In the genomic region with DNA sequence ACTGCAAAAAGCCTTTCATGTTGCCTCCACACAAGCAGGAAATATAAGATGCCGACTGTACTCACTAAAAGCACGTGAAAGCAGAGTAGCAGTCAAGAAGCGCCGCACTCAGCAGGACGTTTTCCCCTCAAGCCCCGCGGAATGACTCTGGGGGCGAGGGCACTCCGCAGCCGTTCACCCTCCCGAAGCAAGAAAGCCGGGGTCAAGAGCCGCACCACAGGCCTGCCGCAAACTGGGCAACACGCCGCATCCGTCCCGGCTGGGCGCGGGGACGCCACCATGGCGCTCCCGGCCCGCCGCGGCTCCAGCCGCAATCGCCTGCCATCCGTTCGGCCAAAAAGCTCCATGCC, we compare ENCODE assay signal across 8 cellular contexts. TPM values are rescaled to one million over a fixed set of nuclear protein-coding genes. Genes with fewer than 3 reads are reported as not detected.
DNase-seq lines count a peak whose midpoint lies in the region; ATAC-seq and TF ChIP-seq lines count a peak whose summit lies in the region.

No MANE protein-coding gene starts in this region.

- POLR2A ChIA-PET in CD4-positive, alpha-beta memory T cell (lab: Charles Lee; ENCODE audit: partially characterized antibody), result interaction anchor here (0.8 to 2.9 kb wide), 27 partner anchors 9 to 1304 kb away, joined by 3 to 49 read pairs (median 5); a partner anchor contains a TSS
- POLR2A ChIA-PET in WTC11 (lab: Charles Lee), result interaction anchor here (0.6 to 1.0 kb wide), 4 partner anchors 19 to 73 kb away, joined by 3 to 8 read pairs (median 4); a partner anchor contains a TSS

- H3K36me3 Mint-ChIP-seq in CD4-positive, alpha-beta memory T cell, result peaks cover 42 to 51% of the 10 kb centered on the region in 2 donors
- H3K36me3 Mint-ChIP-seq in WTC11, result peaks cover 52% of the 10 kb centered on the region

- peak overlapping the region; percentile 97 to 99 (median 98) for H3K4me3 Mint-ChIP-seq in CD4-positive, alpha-beta memory T cell
- H3K4me3 Mint-ChIP-seq in WTC11, result peak overlapping the region; percentile 99

- peak overlapping the region; percentile 8 for H2AK5ac ChIP-seq in neuronal stem cell (ENCODE audit: low read depth, low read length)

- no peak for TF ChIP-seq CTCF in WTC11 (IDR thresholded peaks at IDR 0.05)

- no peaks in the 10 kb centered on the region for H3K9me3 ChIP-seq in CD4-positive, alpha-beta memory T cell (ENCODE audit: control insufficient read depth in 1 of 2, low read length in 2 of 2)
- H3K9me3 ChIP-seq in neuronal stem cell (replicated peaks in 1 of 2; ENCODE audit: control insufficient read depth in 2 of 2, insufficient read depth in 1 of 2, low read depth in 1 of 2, low read length in 2 of 2), result no peaks in the 10 kb centered on the region

- intact Hi-C loops in CD4-positive, alpha-beta memory T cell (cut with micrococcal nuclease), result loop anchor here (1.0 to 10.0 kb wide), 8 partner anchors 29 to 1243 kb away; a partner anchor contains a TSS

- no peaks in the 10 kb centered on the region for H3K27me3 Mint-ChIP-seq in CD4-positive, alpha-beta memory T cell
- no peaks in the 10 kb centered on the region for H3K27me3 Mint-ChIP-seq in WTC11 (ENCODE audit: low read depth)

- H3K4me3 ChIP-seq in CD4-positive, alpha-beta memory T cell (ENCODE audit: low read length in 2 of 2), result peak overlapping the region; percentile 64 to 71
- H3K4me3 ChIP-seq in neuronal stem cell (ENCODE audit: low read length in 2 of 2), result peak overlapping the region; percentile 89 to 91

- peak overlapping the region; percentile 82 for H2AFZ ChIP-seq in neuronal stem cell (ENCODE audit: low read length)

- peak overlapping the region; percentile 25 for H3K14ac ChIP-seq in neuronal stem cell (ENCODE audit: low read length)

- no CpG with 5 or more reads among the region's 30 CpGs for WGBS in neuronal stem cell (ENCODE audit: extremely low coverage in 2 of 2, insufficient read length in 2 of 2, insufficient replicate concordance in 1 of 2), 2 donors

- no peak overlapping the region for H4K91ac ChIP-seq in neuronal stem cell (ENCODE audit: low read depth, low read length, poor library complexity)

- peaks cover 36% of the 10 kb centered on the region for H3K4me1 ChIP-seq in CD4-positive, alpha-beta memory T cell (ENCODE audit: insufficient read depth, low read length)
- peaks cover 2 to 14% of the 10 kb centered on the region in 2 donors for H3K4me1 ChIP-seq in neuronal stem cell (ENCODE audit: control insufficient read depth in 2 of 2, insufficient read depth in 1 of 2, low read depth in 1 of 2, low read length in 2 of 2)

- no peak overlapping the region for H3K4ac ChIP-seq in neuronal stem cell (ENCODE audit: low read length)

- H3K23ac ChIP-seq in neuronal stem cell (ENCODE audit: low read depth, low read length, poor library complexity), result peak overlapping the region; percentile 98

- H3K18ac ChIP-seq in neuronal stem cell (ENCODE audit: low read length), result peak overlapping the region; percentile 90

- H3K9me3 Mint-ChIP-seq in CD4-positive, alpha-beta memory T cell, result peaks cover 0 to 5% (median 0%) of the 10 kb centered on the region in 8 donors
- H3K9me3 Mint-ChIP-seq in WTC11, result no peaks in the 10 kb centered on the region

- H3K27ac Mint-ChIP-seq in CD4-positive, alpha-beta memory T cell, result peak overlapping the region; percentile 96 to 100 (median 99)
- H3K27ac Mint-ChIP-seq in WTC11, result peak overlapping the region; percentile 100

- H3K4me2 ChIP-seq in neuronal stem cell (ENCODE audit: insufficient read depth, low read length, poor library complexity, severe bottlenecking), result peak overlapping the region; percentile 52

- DNase-seq in CD4-positive, alpha-beta memory T cell, result peak in 1 of 5 donors; percentile 63
- DNase-seq in WTC11 (ENCODE audit: low spot score), result peak; percentile 21
- DNase-seq in fibroblast of peridontal ligament (ENCODE audit: extremely low read depth), result peak; percentile 39
- no peak for DNase-seq in neuronal stem cell (ENCODE audit: low spot score)
- no peak for DNase-seq in middle frontal gyrus (ENCODE audit: extremely low spot score, low spot score)
- no peak for DNase-seq in NCI-H226

- CTCF ChIA-PET in CD4-positive, alpha-beta memory T cell (lab: Charles Lee; ENCODE audit: partially characterized antibody), result no interaction called here
- CTCF ChIA-PET in WTC11 (lab: Charles Lee), result interaction anchor here (0.6 to 1.0 kb wide), 2 partner anchors 85 to 292 kb away, joined by 3 to 5 read pairs; no protein-coding TSS in a partner anchor

- ATAC-seq in GM19452 (IDR thresholded peaks at IDR 0.05; ENCODE audit: unreplicated experiment) (peak; percentile 40), HG03442 (IDR thresholded peaks at IDR 0.05; ENCODE audit: unreplicated experiment) (peak; percentile 19), WTC11 (peak; percentile 3)

- no peak overlapping the region for H4K8ac ChIP-seq in neuronal stem cell (ENCODE audit: low read depth, low read length)

- H2BK120ac ChIP-seq in neuronal stem cell (ENCODE audit: low read depth, low read length), result no peak overlapping the region

- H2BK5ac ChIP-seq in neuronal stem cell (ENCODE audit: low read length), result peak overlapping the region; percentile 56

- peaks cover 4% of the 10 kb centered on the region for H3K79me1 ChIP-seq in neuronal stem cell (ENCODE audit: low read depth, low read length)

- H2BK15ac ChIP-seq in neuronal stem cell (ENCODE audit: low read length), result no peak overlapping the region

- H3K4me1 Mint-ChIP-seq in CD4-positive, alpha-beta memory T cell, result peaks cover 36 to 44% (median 40%) of the 10 kb centered on the region in 4 donors
- peaks cover 33% of the 10 kb centered on the region for H3K4me1 Mint-ChIP-seq in WTC11

- H3K27me3 ChIP-seq in CD4-positive, alpha-beta memory T cell (ENCODE audit: insufficient read depth, low read length), result no peaks in the 10 kb centered on the region
- no peaks in the 10 kb centered on the region for H3K27me3 ChIP-seq in neuronal stem cell (ENCODE audit: control insufficient read depth in 3 of 3, insufficient read depth in 3 of 3, low read depth in 1 of 3, low read length in 3 of 3)

- peak overlapping the region; percentile 83 for H3K27ac ChIP-seq in CD4-positive, alpha-beta memory T cell (ENCODE audit: low read depth, low read length)
- peak overlapping the region; percentile 73 for H3K27ac ChIP-seq in neuronal stem cell (replicated peaks; ENCODE audit: low read length)

- H3K9ac ChIP-seq in neuronal stem cell (ENCODE audit: low read depth, low read length, poor library complexity), result peak overlapping the region; percentile 89

- H2BK12ac ChIP-seq in neuronal stem cell (ENCODE audit: low read length), result no peak overlapping the region

- peaks cover 40% of the 10 kb centered on the region for H3K36me3 ChIP-seq in CD4-positive, alpha-beta memory T cell (ENCODE audit: insufficient read depth, low read length)
- peaks cover 21 to 50% of the 10 kb centered on the region in 2 donors for H3K36me3 ChIP-seq in neuronal stem cell (replicated peaks in 1 of 2; ENCODE audit: control insufficient read depth in 2 of 2, insufficient read depth in 2 of 2, low read length in 2 of 2)

TF ChIP-seq in WTC11, 78 proteins besides CTCF, POLR2A, EP300 and RAD21 (continues in another document):
- TF ChIP-seq JAZF1 (CRISPR knock-in tag; IDR thresholded peaks at IDR 0.05) (no peak), IRF2 (CRISPR knock-in tag; IDR thresholded peaks at IDR 0.05; ENCODE audit: borderline replicate concordance, low read depth) (no peak), ZNF263 (CRISPR knock-in tag; IDR thresholded peaks at IDR 0.05; ENCODE audit: low read depth) (no peak), GTF2I (CRISPR knock-in tag; conservative IDR thresholded peaks at IDR 0.05) (no peak), ZNF396 (CRISPR knock-in tag; IDR thresholded peaks at IDR 0.05; ENCODE audit: borderline replicate concordance) (no peak), CREB1 (CRISPR knock-in tag; IDR thresholded peaks at IDR 0.05) (0 out of 2 replicates have a peak, but pooled peaks have one; percentile 26)
- TF ChIP-seq, protein P1, sequence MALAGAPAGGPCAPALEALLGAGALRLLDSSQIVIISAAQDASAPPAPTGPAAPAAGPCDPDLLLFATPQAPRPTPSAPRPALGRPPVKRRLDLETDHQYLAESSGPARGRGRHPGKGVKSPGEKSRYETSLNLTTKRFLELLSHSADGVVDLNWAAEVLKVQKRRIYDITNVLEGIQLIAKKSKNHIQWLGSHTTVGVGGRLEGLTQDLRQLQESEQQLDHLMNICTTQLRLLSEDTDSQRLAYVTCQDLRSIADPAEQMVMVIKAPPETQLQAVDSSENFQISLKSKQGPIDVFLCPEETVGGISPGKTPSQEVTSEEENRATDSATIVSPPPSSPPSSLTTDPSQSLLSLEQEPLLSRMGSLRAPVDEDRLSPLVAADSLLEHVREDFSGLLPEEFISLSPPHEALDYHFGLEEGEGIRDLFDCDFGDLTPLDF (CRISPR knock-in tag; IDR thresholded peaks at IDR 0.05), result 0 out of 2 replicates have a peak, but pooled peaks have one; percentile 7
- TF ChIP-seq, protein P2, sequence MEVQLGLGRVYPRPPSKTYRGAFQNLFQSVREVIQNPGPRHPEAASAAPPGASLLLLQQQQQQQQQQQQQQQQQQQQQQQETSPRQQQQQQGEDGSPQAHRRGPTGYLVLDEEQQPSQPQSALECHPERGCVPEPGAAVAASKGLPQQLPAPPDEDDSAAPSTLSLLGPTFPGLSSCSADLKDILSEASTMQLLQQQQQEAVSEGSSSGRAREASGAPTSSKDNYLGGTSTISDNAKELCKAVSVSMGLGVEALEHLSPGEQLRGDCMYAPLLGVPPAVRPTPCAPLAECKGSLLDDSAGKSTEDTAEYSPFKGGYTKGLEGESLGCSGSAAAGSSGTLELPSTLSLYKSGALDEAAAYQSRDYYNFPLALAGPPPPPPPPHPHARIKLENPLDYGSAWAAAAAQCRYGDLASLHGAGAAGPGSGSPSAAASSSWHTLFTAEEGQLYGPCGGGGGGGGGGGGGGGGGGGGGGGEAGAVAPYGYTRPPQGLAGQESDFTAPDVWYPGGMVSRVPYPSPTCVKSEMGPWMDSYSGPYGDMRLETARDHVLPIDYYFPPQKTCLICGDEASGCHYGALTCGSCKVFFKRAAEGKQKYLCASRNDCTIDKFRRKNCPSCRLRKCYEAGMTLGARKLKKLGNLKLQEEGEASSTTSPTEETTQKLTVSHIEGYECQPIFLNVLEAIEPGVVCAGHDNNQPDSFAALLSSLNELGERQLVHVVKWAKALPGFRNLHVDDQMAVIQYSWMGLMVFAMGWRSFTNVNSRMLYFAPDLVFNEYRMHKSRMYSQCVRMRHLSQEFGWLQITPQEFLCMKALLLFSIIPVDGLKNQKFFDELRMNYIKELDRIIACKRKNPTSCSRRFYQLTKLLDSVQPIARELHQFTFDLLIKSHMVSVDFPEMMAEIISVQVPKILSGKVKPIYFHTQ (CRISPR knock-in tag; IDR thresholded peaks at IDR 0.05), result 0 out of 2 replicates have a peak, but pooled peaks have one; percentile 19

RNA-seq across cellular contexts. Expression of a gene that starts 0.4 kb away (rescaled TPM):
- total RNA-seq in CD4-positive, alpha-beta memory T cell, result 1,000 to 10,000 TPM; 3,774 to 4,063 TPM
- polyA plus RNA-seq in CD4-positive, alpha-beta memory T cell, result 1,000 to 10,000 TPM; 2,768 to 3,604 TPM
- total RNA-seq in WTC11 (2021), result 2,281 to 2,651 TPM (median 2,576 TPM) in 3 replicates
- polyA plus RNA-seq in neuronal stem cell (2013, experiment 1 of 2), result 2,885 TPM
- polyA plus RNA-seq in neuronal stem cell (2013, experiment 2 of 2), result 2,747 TPM

RNA-seq across cellular contexts. Expression of a gene that starts 29.1 kb away (rescaled TPM):
- 1 to 10 TPM; 5.9 to 6.0 TPM for total RNA-seq in CD4-positive, alpha-beta memory T cell
- under 1 TPM; 0.54 to 0.98 TPM for polyA plus RNA-seq in CD4-positive, alpha-beta memory T cell
- 8.1 to 9.5 TPM (median 8.8 TPM) in 3 replicates for total RNA-seq in WTC11 (2021)
- 4.5 TPM for polyA plus RNA-seq in neuronal stem cell (2013, experiment 1 of 2)
- 4.6 TPM for polyA plus RNA-seq in neuronal stem cell (2013, experiment 2 of 2)

Comparison
In these comparisons a context has a peak if more than half of its experiments do, and no peak if none do; other contexts are left out.
1. DNase-seq: peak in WTC11 (single experiment) and fibroblast of peridontal ligament (single experiment); none in neuronal stem cell (single experiment), middle frontal gyrus (single experiment) and NCI-H226 (single experiment).
2. Peak in every context shown above with its lines, with median percentiles within 50 percentile points of each other: ATAC-seq.